In genomic region chr19:8858260-8858659, GRCh38 we compare ENCODE assay signal across 32 cellular contexts. TPM values are rescaled to one million over a fixed set of nuclear protein-coding genes. Genes with fewer than 3 reads are reported as not detected.
"Had no signal": no experiment of that assay in that cellular context is flagged by ENCODE, and none has a peak within 500 bp of the region (broad histone marks: within the 10 kb centered on the region; RNA-seq: fewer than 3 reads in every experiment).

No MANE protein-coding gene starts in this region.

- H3K9me3 ChIP-seq: stomach, suprapubic skin, testis, thoracic aorta, thyroid gland, tibial artery, transverse colon, upper lobe of left lung, upper lobe of right lung, uterus, vagina had no signal

- H3K4me3 ChIP-seq: stomach, suprapubic skin, testis, thoracic aorta, thyroid gland, tibial artery, tibial nerve, transverse colon, upper lobe of left lung, upper lobe of right lung, uterus, vagina had no signal

- FAIRE-seq: urothelium cell line had no signal

- H3K27ac ChIP-seq: stomach, suprapubic skin, testis, thoracic aorta, thyroid gland, tibial artery, tibial nerve, transverse colon, upper lobe of left lung, upper lobe of right lung, uterus, vagina had no signal

- H3K27me3 ChIP-seq: testis, thyroid gland, tibial nerve, transverse colon, upper lobe of left lung, uterus, vagina had no signal

- ATAC-seq: stimulated activated effector memory CD8-positive, alpha-beta T cell treated with anti-CD3 and anti-CD28 coated beads, Interleukin-12 subunit alpha, Interleukin-12 subunit beta, amount 100 ng/mL, for 72 hours; stimulated activated memory B cell treated with anti-CD40 and anti-IgM and Interleukin-4, amounts not matched to agents 10 μg/mL and 1 μg/mL and 100 μg/mL, for 72 hours; stimulated activated naive B cell treated with anti-CD40 and anti-IgM and Interleukin-4, amounts not matched to agents 10 μg/mL and 1 μg/mL and 100 μg/mL, for 72 hours; stimulated activated naive CD8-positive, alpha-beta T cell treated with anti-CD3 and anti-CD28 coated beads, Interleukin-15, amount 100 ng/mL, for 72 hours; stimulated activated naive CD8-positive, alpha-beta T cell treated with anti-CD3 and anti-CD28 coated beads, Interleukin-15, Interleukin-2, amounts not matched to agents 100 U/mL and 50 U/mL, for 24 hours; upper lobe of right lung had no signal

- H3K36me3 ChIP-seq: stomach, suprapubic skin, thoracic aorta, thyroid gland, tibial artery, tibial nerve, transverse colon, upper lobe of left lung, upper lobe of right lung, uterus, vagina had no signal

- H3K4me1 ChIP-seq: stomach, suprapubic skin, testis, thyroid gland, tibial artery, tibial nerve, transverse colon, upper lobe of left lung, upper lobe of right lung, uterus, vagina had no signal

- DNase-seq: stimulated activated CD4-positive, alpha-beta T cell treated with anti-CD3 and anti-CD28 coated beads, Interleukin-2, amount 100 ng/mL, for 48 hours; stimulated activated CD4-positive, alpha-beta T cell treated with anti-CD3 and anti-CD28 coated beads, Interleukin-4, amount 100 ng/mL, for 1 hour; stimulated activated CD4-positive, alpha-beta T cell treated with anti-CD3 and anti-CD28 coated beads, Interleukin-4, amount 100 ng/mL, for 24 hours; stimulated activated CD4-positive, alpha-beta T cell treated with anti-CD3 and anti-CD28 coated beads, Interleukin-4, amount 100 ng/mL, for 4 hours; stimulated activated CD8-positive, alpha-beta memory T cell treated with anti-CD3 and anti-CD28 coated beads, Interleukin-4, amount 100 ng/mL, for 48 hours; stimulated activated naive B cell treated with anti-CD40 and anti-IgM and Interleukin-4, amounts not matched to agents 10 μg/mL and 1 μg/mL and 100 μg/mL, for 72 hours; stimulated activated naive CD4-positive, alpha-beta T cell; stimulated activated naive CD4-positive, alpha-beta T cell treated with Interleukin-2 at 50 U/mL for 16 hours; stimulated activated naive CD8-positive, alpha-beta T cell treated with anti-CD3 and anti-CD28 coated beads, Interleukin-15, amount 100 ng/mL, for 72 hours; stimulated activated naive CD8-positive, alpha-beta T cell treated with anti-CD3 and anti-CD28 coated beads, Interleukin-15, Interleukin-2, amounts not matched to agents 100 U/mL and 50 U/mL, for 24 hours; stomach; substantia nigra; testis; thyroid gland; tibial artery; transverse colon; trophoblast cell; upper lobe of left lung; upper lobe of right lung; uterus had no signal

RNA-seq across cellular contexts. Expression of gene MBD3L1, which starts 26.1 kb away (rescaled TPM):
- total RNA-seq: stomach, subcutaneous adipose tissue, suprapubic skin, temporal lobe, thoracic aorta, thyroid gland, tibial nerve, transverse colon, upper lobe of left lung, upper lobe of right lung, ureter, urinary bladder, uterus, vagina had no signal
- polyA plus RNA-seq: stomach, thymus, urinary bladder had no signal
